ENCODE assay signal across 22 cellular contexts in genomic region chr4:141388483-141388882, GRCh38.
DNase-seq lines count a peak whose midpoint lies in the region; ATAC-seq and TF ChIP-seq lines count a peak whose summit lies in the region.
"Had no signal": no experiment of that assay in that cellular context is flagged by ENCODE, and none has a peak within 500 bp of the region (broad histone marks: within the 10 kb centered on the region; RNA-seq: fewer than 3 reads in every experiment).

No MANE protein-coding gene starts in this region.

- H3K27me3 ChIP-seq in MG63 (no peaks in the 10 kb centered on the region), lung (ENCODE audit: control insufficient read depth, insufficient read depth) (no peaks in the 10 kb centered on the region)

- peak; percentile 33 for ATAC-seq in lung (ENCODE audit: insufficient read depth, low FRiP score)
- ATAC-seq in GM21515 (IDR thresholded peaks at IDR 0.05; ENCODE audit: unreplicated experiment) = no peak
- ATAC-seq in activated T-cell treated with anti-CD3 and anti-CD28 coated beads, Interleukin-2, amount 50 U/mL, for 4 hours = no peak
- ATAC-seq: effector memory CD8-positive, alpha-beta T cell; naive thymus-derived CD4-positive, alpha-beta T cell; Panc1; T-cell had no signal

- no peak for TF ChIP-seq CTCF in lung (IDR thresholded peaks at IDR 0.05; ENCODE audit: control extremely low read depth, extremely low read depth)

- no peak overlapping the region for H3K4me3 ChIP-seq in MG63
- H3K4me3 ChIP-seq in lung = no peak overlapping the region
- H3K4me3 ChIP-seq: thoracic aorta had no signal

- 62 to 84% methylated on average over 3 of the region's 3 CpGs for WGBS in lung, 2 donors

- DNase-seq in AG08396 (ENCODE audit: low spot score) = peak; percentile 42
- peak; percentile 33 for DNase-seq in MG63
- peak; percentile 44 for DNase-seq in epidermal melanocyte (ENCODE audit: insufficient read length, low spot score)
- no peak for DNase-seq in lung (ENCODE audit: low spot score)
- DNase-seq in activated T-cell treated with anti-CD3 and anti-CD28 coated beads, Interleukin-2, amount 50 U/mL, for 4 hours = no peak
- no peak for DNase-seq in activated CD8-positive, alpha-beta memory T cell treated with anti-CD3 and anti-CD28 coated beads, Interleukin-2, amount 50 U/mL, for 48 hours
- no peak for DNase-seq in NCI-H524 (lab: John Stamatoyannopoulos, UW)
- DNase-seq: ACHN; activated CD4-positive, CD25-positive, alpha-beta regulatory T cell; activated gamma-delta T cell; effector memory CD8-positive, alpha-beta T cell; hippocampal formation; naive thymus-derived CD4-positive, alpha-beta T cell; NCI-H1930; NCI-H69; retina; stimulated activated CD4-positive, alpha-beta T cell treated with anti-CD3 and anti-CD28 coated beads, Interleukin-1b, Interleukin-23, amount 100 ng/mL, for 48 hours; T-cell had no signal

- H3K9me3 ChIP-seq in MG63 = no peaks in the 10 kb centered on the region
- no peaks in the 10 kb centered on the region for H3K9me3 ChIP-seq in lung (ENCODE audit: control insufficient read depth in 2 of 2, insufficient read depth in 1 of 2, low read length in 1 of 2)
- H3K9me3 ChIP-seq: thoracic aorta had no signal

- no peak overlapping the region for H3K27ac ChIP-seq in lung (ENCODE audit: low read depth in 1 of 2, low read length in 1 of 2)
- H3K27ac ChIP-seq: thoracic aorta had no signal

- H3K36me3 ChIP-seq in MG63 (no peaks in the 10 kb centered on the region), lung (ENCODE audit: control insufficient read depth in 2 of 2, insufficient read depth in 2 of 2, low read length in 2 of 2) (no peaks in the 10 kb centered on the region)
- H3K36me3 ChIP-seq: thoracic aorta had no signal

- no peaks in the 10 kb centered on the region for H3K4me1 ChIP-seq in lung (ENCODE audit: control insufficient read depth in 2 of 2, insufficient read depth in 2 of 2, low read length in 2 of 2)

- no peaks in the 10 kb centered on the region for H3K27me3 Mint-ChIP-seq in activated T-cell treated with anti-CD3 and anti-CD28 coated beads, Interleukin-2, amount 50 U/mL, for 4 hours (ENCODE audit: low read depth)
- H3K27me3 Mint-ChIP-seq: brain; effector memory CD8-positive, alpha-beta T cell had no signal

- no peaks in the 10 kb centered on the region for H3K4me1 Mint-ChIP-seq in activated T-cell treated with anti-CD3 and anti-CD28 coated beads, Interleukin-2, amount 50 U/mL, for 4 hours (ENCODE audit: low read depth)
- H3K4me1 Mint-ChIP-seq: brain; naive thymus-derived CD4-positive, alpha-beta T cell; T-cell had no signal

- H3K9me3 Mint-ChIP-seq in activated T-cell treated with anti-CD3 and anti-CD28 coated beads, Interleukin-2, amount 50 U/mL, for 4 hours = no peaks in the 10 kb centered on the region
- H3K9me3 Mint-ChIP-seq: effector memory CD8-positive, alpha-beta T cell; naive thymus-derived CD4-positive, alpha-beta T cell; T-cell had no signal

- no peak overlapping the region for H3K4me3 Mint-ChIP-seq in activated T-cell treated with anti-CD3 and anti-CD28 coated beads, Interleukin-2, amount 50 U/mL, for 4 hours
- H3K4me3 Mint-ChIP-seq: brain; effector memory CD8-positive, alpha-beta T cell; naive thymus-derived CD4-positive, alpha-beta T cell; T-cell had no signal

- no peaks in the 10 kb centered on the region for H3K36me3 Mint-ChIP-seq in activated T-cell treated with anti-CD3 and anti-CD28 coated beads, Interleukin-2, amount 50 U/mL, for 4 hours (ENCODE audit: insufficient read depth)
- H3K36me3 Mint-ChIP-seq: brain; naive thymus-derived CD4-positive, alpha-beta T cell; T-cell had no signal

Comparison
In these comparisons a context has a peak if more than half of its experiments do, and no peak if none do; other contexts are left out.
1. DNase-seq: peak in AG08396 (single experiment), MG63 (single experiment) and epidermal melanocyte (single experiment); none in lung (single experiment), activated T-cell treated with anti-CD3 and anti-CD28 coated beads, Interleukin-2, amount 50 U/mL, for 4 hours (single experiment), activated CD8-positive, alpha-beta memory T cell treated with anti-CD3 and anti-CD28 coated beads, Interleukin-2, amount 50 U/mL, for 48 hours (single experiment) and NCI-H524 (0 of 2).